In genomic region chr12:128015276-128015675, GRCh38 we compare ENCODE assay signal across 22 cellular contexts.
"Had no signal": no experiment of that assay in that cellular context is flagged by ENCODE, and none has a peak within 500 bp of the region (broad histone marks: within the 10 kb centered on the region; RNA-seq: fewer than 3 reads in every experiment).

No MANE protein-coding gene starts in this region.

- H3K36me3 ChIP-seq: esophagus squamous epithelium, gastroesophageal sphincter, heart left ventricle, left ventricle myocardium inferior, lower lobe of right lung had no signal

- H3K27ac ChIP-seq: epithelial cell of prostate, esophagus squamous epithelium, gastroesophageal sphincter, heart left ventricle, hepatocyte, left ventricle myocardium inferior, lower lobe of right lung had no signal

- H3K4me3 ChIP-seq: esophagus squamous epithelium, gastroesophageal sphincter, heart left ventricle, hepatocyte, left ventricle myocardium inferior, lower lobe of right lung had no signal

- H3K4me1 ChIP-seq: esophagus squamous epithelium, gastroesophageal sphincter, heart left ventricle, left ventricle myocardium inferior, lower lobe of right lung had no signal

- H3K9me3 ChIP-seq: esophagus squamous epithelium, gastroesophageal sphincter, heart left ventricle, left ventricle myocardium inferior, lower lobe of right lung had no signal

- DNase-seq: cortex of kidney; effector CD8-positive, alpha-beta T cell; effector memory CD8-positive, alpha-beta T cell; endodermal cell; erythroblast; esophagus squamous epithelium; foreskin fibroblast; heart left ventricle; hypothalamus; immature natural killer cell; islet precursor cell; kidney; kidney glomerular epithelial cell; left ventricle myocardium inferior; lower lobe of right lung; mesenchymal stem cell; naive B cell had no signal

- H3K27me3 ChIP-seq: esophagus squamous epithelium, gastroesophageal sphincter, hepatocyte had no signal

- ATAC-seq: effector memory CD8-positive, alpha-beta T cell; esophagus mucosa; gastroesophageal sphincter; heart left ventricle; left lobe of liver; lower lobe of right lung had no signal
